1 cellular context compared by ENCODE assay signal in the genomic region with DNA sequence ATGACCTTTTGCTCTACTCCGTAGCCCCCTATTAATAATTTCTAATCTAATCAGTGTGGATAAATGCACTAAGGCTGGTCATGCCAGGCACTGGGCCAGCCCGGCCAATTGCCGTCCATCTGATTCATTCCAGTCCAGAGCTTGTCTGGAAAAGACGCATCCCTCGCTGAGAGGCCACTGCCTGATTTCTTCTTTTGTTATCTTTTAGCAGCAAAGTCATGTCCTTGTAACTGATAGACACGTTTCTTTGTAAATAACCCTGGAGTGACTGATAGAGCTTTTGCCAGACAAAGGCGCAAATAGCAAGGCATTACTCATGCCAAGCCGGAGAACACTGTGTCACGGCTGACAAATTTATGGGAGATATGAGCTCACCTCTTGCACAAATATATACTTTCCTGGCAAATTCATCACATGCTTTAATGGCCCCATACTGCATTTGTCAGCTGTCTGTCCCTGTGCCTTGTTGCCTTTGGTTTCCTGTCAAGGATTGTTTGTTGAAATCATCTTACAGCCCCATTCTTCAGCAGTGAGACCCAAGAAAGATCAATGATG.
TF ChIP-seq lines count a peak whose summit lies in the region.

No MANE protein-coding gene starts in this region.

TF ChIP-seq in SK-N-SH, 30 proteins besides CTCF, POLR2A, EP300 and RAD21 (continued from another document):
- TF ChIP-seq, protein P1, sequence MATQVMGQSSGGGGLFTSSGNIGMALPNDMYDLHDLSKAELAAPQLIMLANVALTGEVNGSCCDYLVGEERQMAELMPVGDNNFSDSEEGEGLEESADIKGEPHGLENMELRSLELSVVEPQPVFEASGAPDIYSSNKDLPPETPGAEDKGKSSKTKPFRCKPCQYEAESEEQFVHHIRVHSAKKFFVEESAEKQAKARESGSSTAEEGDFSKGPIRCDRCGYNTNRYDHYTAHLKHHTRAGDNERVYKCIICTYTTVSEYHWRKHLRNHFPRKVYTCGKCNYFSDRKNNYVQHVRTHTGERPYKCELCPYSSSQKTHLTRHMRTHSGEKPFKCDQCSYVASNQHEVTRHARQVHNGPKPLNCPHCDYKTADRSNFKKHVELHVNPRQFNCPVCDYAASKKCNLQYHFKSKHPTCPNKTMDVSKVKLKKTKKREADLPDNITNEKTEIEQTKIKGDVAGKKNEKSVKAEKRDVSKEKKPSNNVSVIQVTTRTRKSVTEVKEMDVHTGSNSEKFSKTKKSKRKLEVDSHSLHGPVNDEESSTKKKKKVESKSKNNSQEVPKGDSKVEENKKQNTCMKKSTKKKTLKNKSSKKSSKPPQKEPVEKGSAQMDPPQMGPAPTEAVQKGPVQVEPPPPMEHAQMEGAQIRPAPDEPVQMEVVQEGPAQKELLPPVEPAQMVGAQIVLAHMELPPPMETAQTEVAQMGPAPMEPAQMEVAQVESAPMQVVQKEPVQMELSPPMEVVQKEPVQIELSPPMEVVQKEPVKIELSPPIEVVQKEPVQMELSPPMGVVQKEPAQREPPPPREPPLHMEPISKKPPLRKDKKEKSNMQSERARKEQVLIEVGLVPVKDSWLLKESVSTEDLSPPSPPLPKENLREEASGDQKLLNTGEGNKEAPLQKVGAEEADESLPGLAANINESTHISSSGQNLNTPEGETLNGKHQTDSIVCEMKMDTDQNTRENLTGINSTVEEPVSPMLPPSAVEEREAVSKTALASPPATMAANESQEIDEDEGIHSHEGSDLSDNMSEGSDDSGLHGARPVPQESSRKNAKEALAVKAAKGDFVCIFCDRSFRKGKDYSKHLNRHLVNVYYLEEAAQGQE (IDR thresholded peaks at IDR 0.05; ENCODE audit: low read depth, low read length) = 0 out of 2 replicates have a peak, but pooled peaks have one; percentile 10
- peak; percentile 97 for TF ChIP-seq PBX3 (IDR thresholded peaks at IDR 0.05)
- TF ChIP-seq TCF12 (IDR thresholded peaks at IDR 0.05) = peak; percentile 85
